Comparison of ENCODE assay signal across 18 cellular contexts in genomic region chr16:12111223-12111622, GRCh38.
DNase-seq lines count a peak whose midpoint lies in the region; ATAC-seq and TF ChIP-seq lines count a peak whose summit lies in the region.
"Had no signal": no experiment of that assay in that cellular context is flagged by ENCODE, and none has a peak within 500 bp of the region (broad histone marks: within the 10 kb centered on the region; RNA-seq: fewer than 3 reads in every experiment).

No MANE protein-coding gene starts in this region.

- WGBS in right lobe of liver (ENCODE audit: insufficient coverage, low coverage, low lambda C conversion rate, missing lambda C conversion rate): 20% methylated on average over 6 of the region's 6 CpGs

- peak overlapping the region; percentile 37 for H3K4me2 ChIP-seq in OCI-LY1 (ENCODE audit: low read length)
- H3K4me2 ChIP-seq: A549 had no signal

- H3K4me3 Mint-ChIP-seq in activated T-cell treated with anti-CD3 and anti-CD28 coated beads, Interleukin-2, amount 50 U/mL, for 72 hours: no peak overlapping the region
- H3K4me3 Mint-ChIP-seq: CD14-positive monocyte had no signal

- H3K4me3 ChIP-seq in OCI-LY1 (ENCODE audit: low read depth, low read length, poor library complexity, severe bottlenecking): no peak overlapping the region
- no peak overlapping the region for H3K4me3 ChIP-seq in right lobe of liver
- no peak overlapping the region for H3K4me3 ChIP-seq in upper lobe of right lung
- H3K4me3 ChIP-seq: A549 had no signal

- H4K20me1 ChIP-seq in OCI-LY1 (ENCODE audit: insufficient read depth, low read length): no peaks in the 10 kb centered on the region

- H3K9me3 ChIP-seq in OCI-LY1 (ENCODE audit: low read length) (no peaks in the 10 kb centered on the region), right lobe of liver (no peaks in the 10 kb centered on the region), upper lobe of right lung (no peaks in the 10 kb centered on the region)
- H3K9me3 ChIP-seq: A549 had no signal

- H3K9me3 Mint-ChIP-seq in activated T-cell treated with anti-CD3 and anti-CD28 coated beads, Interleukin-2, amount 50 U/mL, for 72 hours: no peaks in the 10 kb centered on the region

- no peaks in the 10 kb centered on the region for H3K79me2 ChIP-seq in OCI-LY1 (ENCODE audit: insufficient read depth, low read length)

- no peak for TF ChIP-seq POLR2A in right lobe of liver (IDR thresholded peaks at IDR 0.05)

- H3K27me3 ChIP-seq in OCI-LY1 (ENCODE audit: insufficient read depth, low read length): no peaks in the 10 kb centered on the region
- H3K27me3 ChIP-seq in right lobe of liver: no peaks in the 10 kb centered on the region
- H3K27me3 ChIP-seq in upper lobe of right lung: no peaks in the 10 kb centered on the region

- no peak overlapping the region for H2AFZ ChIP-seq in OCI-LY1 (ENCODE audit: low read length)

- no peaks in the 10 kb centered on the region for H3K9me2 ChIP-seq in OCI-LY1 (ENCODE audit: low read depth, low read length)

- no peaks in the 10 kb centered on the region for H3F3A ChIP-seq in OCI-LY1 (ENCODE audit: insufficient read depth, low read length)

- H3K27me3 Mint-ChIP-seq in activated T-cell treated with anti-CD3 and anti-CD28 coated beads, Interleukin-2, amount 50 U/mL, for 72 hours (ENCODE audit: low read depth): no peaks in the 10 kb centered on the region

- H3K36me3 ChIP-seq in OCI-LY1 (ENCODE audit: insufficient read depth, low read length): peaks cover 8% of the 10 kb centered on the region
- no peaks in the 10 kb centered on the region for H3K36me3 ChIP-seq in right lobe of liver
- no peaks in the 10 kb centered on the region for H3K36me3 ChIP-seq in upper lobe of right lung

- H3K27ac Mint-ChIP-seq in activated T-cell treated with anti-CD3 and anti-CD28 coated beads, Interleukin-2, amount 50 U/mL, for 72 hours: no peak overlapping the region

- H3K27ac ChIP-seq in OCI-LY1 (ENCODE audit: low read depth, low read length, poor library complexity, severe bottlenecking) (peak overlapping the region; percentile 96), right lobe of liver (peak overlapping the region in 1 of 3 donors; percentile 26), upper lobe of right lung (no peak overlapping the region)
- H3K27ac ChIP-seq: A549 had no signal

- no peaks in the 10 kb centered on the region for H3K4me1 Mint-ChIP-seq in activated T-cell treated with anti-CD3 and anti-CD28 coated beads, Interleukin-2, amount 50 U/mL, for 72 hours (ENCODE audit: low read depth)

- H3K9ac ChIP-seq in OCI-LY1 (ENCODE audit: low read length): peak overlapping the region; percentile 55

- DNase-seq in activated effector memory CD4-positive, alpha-beta T cell treated with anti-CD3 and anti-CD28 coated beads, Interleukin-2, amount 50 U/mL, for 16 hours: peak; percentile 33
- DNase-seq in activated effector memory CD4-positive, alpha-beta T cell treated with Interleukin-2 at 50 U/mL for 16 hours: no peak
- peak in 2 of 3 donors; percentile 80 to 83 for DNase-seq in right lobe of liver
- peak; percentile 47 for DNase-seq in upper lobe of right lung
- DNase-seq in activated T-cell treated with anti-CD3 and anti-CD28 coated beads, Interleukin-2, amount 50 U/mL, for 72 hours: no peak
- DNase-seq: COR-L47, GF-D8, GOT3, NCI-H1105 treated with DMSO at 0.1 percent for 48 hours, NCI-H187, NCI-H345, NCI-H526 treated with DMSO at 0.1 percent for 48 hours had no signal

- ATAC-seq in right lobe of liver: peak; percentile 86 to 92 (median 88)
- no peak for ATAC-seq in upper lobe of right lung
- no peak for ATAC-seq in GM18498 (IDR thresholded peaks at IDR 0.05; ENCODE audit: unreplicated experiment)
- ATAC-seq in HG03565 (IDR thresholded peaks at IDR 0.05; ENCODE audit: unreplicated experiment): no peak
- no peak for ATAC-seq in activated T-cell treated with anti-CD3 and anti-CD28 coated beads, Interleukin-2, amount 50 U/mL, for 72 hours (replicated peaks in 1 of 2)
- ATAC-seq: A549, Panc1 had no signal

- TF ChIP-seq CTCF in OCI-LY1 (IDR thresholded peaks at IDR 0.05; ENCODE audit: low read length) (no peak), right lobe of liver (IDR thresholded peaks at IDR 0.05) (no peak), upper lobe of right lung (IDR thresholded peaks at IDR 0.05) (no peak)

- intact Hi-C loops in right lobe of liver (cut with DNase I) (no loop called here), upper lobe of right lung (cut with DNase I) (no loop called here)

- peaks cover 77% of the 10 kb centered on the region for H3K4me1 ChIP-seq in OCI-LY1 (ENCODE audit: insufficient read depth, low read length, severe bottlenecking)
- peaks cover 0 to 20% (median 9%) of the 10 kb centered on the region in 4 donors for H3K4me1 ChIP-seq in right lobe of liver
- H3K4me1 ChIP-seq in upper lobe of right lung: no peaks in the 10 kb centered on the region
- H3K4me1 ChIP-seq: A549 had no signal

- H3K36me3 Mint-ChIP-seq in activated T-cell treated with anti-CD3 and anti-CD28 coated beads, Interleukin-2, amount 50 U/mL, for 72 hours (ENCODE audit: insufficient read depth in 2 of 2): no peaks in the 10 kb centered on the region

Comparison
In these comparisons a context has a peak if more than half of its experiments do, and no peak if none do; other contexts are left out.
1. DNase-seq: peak in activated effector memory CD4-positive, alpha-beta T cell treated with anti-CD3 and anti-CD28 coated beads, Interleukin-2, amount 50 U/mL, for 16 hours (single experiment), right lobe of liver (2 of 3) and upper lobe of right lung (single experiment); none in activated effector memory CD4-positive, alpha-beta T cell treated with Interleukin-2 at 50 U/mL for 16 hours (single experiment) and activated T-cell treated with anti-CD3 and anti-CD28 coated beads, Interleukin-2, amount 50 U/mL, for 72 hours (0 of 2).
2. ATAC-seq: peak in right lobe of liver (4 of 4); none in upper lobe of right lung (single experiment), GM18498 (single experiment), HG03565 (single experiment) and activated T-cell treated with anti-CD3 and anti-CD28 coated beads, Interleukin-2, amount 50 U/mL, for 72 hours (0 of 2).